ENCODE assay signal across 12 cellular contexts in genomic region chr15:65805019-65805738, GRCh38. TPM values are rescaled to one million over a fixed set of nuclear protein-coding genes. Genes with fewer than 3 reads are reported as not detected.
DNase-seq lines count a peak whose midpoint lies in the region; ATAC-seq lines count a peak whose summit lies in the region.
"Had no signal": no experiment of that assay in that cellular context is flagged by ENCODE, and none has a peak within 500 bp of the region (broad histone marks: within the 10 kb centered on the region; RNA-seq: fewer than 3 reads in every experiment).

No MANE protein-coding gene starts in this region.

- no peaks in the 10 kb centered on the region for H3K27me3 ChIP-seq in CD4-positive, alpha-beta memory T cell (ENCODE audit: insufficient read depth, low read length)
- no peaks in the 10 kb centered on the region for H3K27me3 ChIP-seq in naive thymus-derived CD4-positive, alpha-beta T cell (ENCODE audit: control insufficient read depth in 2 of 2, insufficient read depth in 2 of 2, low read length in 2 of 2)

- peaks cover 41% of the 10 kb centered on the region for H3K4me1 ChIP-seq in CD4-positive, alpha-beta memory T cell (ENCODE audit: insufficient read depth, low read length)
- peaks cover 20 to 27% of the 10 kb centered on the region in 2 donors for H3K4me1 ChIP-seq in naive thymus-derived CD4-positive, alpha-beta T cell (ENCODE audit: control insufficient read depth in 2 of 2, insufficient read depth in 2 of 2, low read length in 2 of 2)

- intact Hi-C loops in CD4-positive, alpha-beta memory T cell (cut with micrococcal nuclease), result no loop called here
- intact Hi-C loops in naive thymus-derived CD4-positive, alpha-beta T cell (cut with micrococcal nuclease), result no loop called here

- POLR2A ChIA-PET in CD4-positive, alpha-beta memory T cell (lab: Charles Lee; ENCODE audit: partially characterized antibody), result interaction anchor here (0.6 to 10.1 kb wide), 4 partner anchors 12 to 64 kb away, joined by 3 to 107 read pairs (median 23); partner anchors contain the start of genes DENND4A and RAB11A
- POLR2A ChIA-PET in naive thymus-derived CD4-positive, alpha-beta T cell (lab: Charles Lee), result interaction anchor here (0.7 to 5.9 kb wide), 5 partner anchors 13 to 60 kb away, joined by 3 to 47 read pairs (median 34); partner anchors contain the start of gene DENND4A

- H3K4me3 Mint-ChIP-seq in CD4-positive, alpha-beta memory T cell, result peak overlapping the region in 2 of 8 donors; percentile 57 to 96
- no peak overlapping the region for H3K4me3 Mint-ChIP-seq in activated naive CD8-positive, alpha-beta T cell
- no peak overlapping the region for H3K4me3 Mint-ChIP-seq in naive thymus-derived CD4-positive, alpha-beta T cell

- peak overlapping the region in 6 of 7 donors; percentile 11 to 91 (median 74) for H3K27ac Mint-ChIP-seq in CD4-positive, alpha-beta memory T cell
- H3K27ac Mint-ChIP-seq in activated naive CD8-positive, alpha-beta T cell, result peak overlapping the region; percentile 75
- H3K27ac Mint-ChIP-seq in naive thymus-derived CD4-positive, alpha-beta T cell, result peak overlapping the region in 7 of 9 donors; percentile 19 to 98 (median 75)

- H3K4me1 Mint-ChIP-seq in CD4-positive, alpha-beta memory T cell, result peaks cover 14 to 32% (median 26%) of the 10 kb centered on the region in 4 donors
- H3K4me1 Mint-ChIP-seq in activated naive CD8-positive, alpha-beta T cell (ENCODE audit: low read depth), result peaks cover 32% of the 10 kb centered on the region
- H3K4me1 Mint-ChIP-seq in naive thymus-derived CD4-positive, alpha-beta T cell, result peaks cover 4 to 44% (median 37%) of the 10 kb centered on the region in 7 donors

- ATAC-seq in naive thymus-derived CD4-positive, alpha-beta T cell, result peak; percentile 14
- ATAC-seq in GM21737 (IDR thresholded peaks at IDR 0.05; ENCODE audit: unreplicated experiment), result no peak

- no peaks in the 10 kb centered on the region for H3K9me3 ChIP-seq in CD4-positive, alpha-beta memory T cell (ENCODE audit: control insufficient read depth in 1 of 2, low read length in 2 of 2)
- H3K9me3 ChIP-seq in naive thymus-derived CD4-positive, alpha-beta T cell (ENCODE audit: control insufficient read depth in 2 of 3, low read length in 3 of 3), result no peaks in the 10 kb centered on the region
- H3K9me3 ChIP-seq: left ventricle myocardium inferior had no signal

- H3K36me3 Mint-ChIP-seq in CD4-positive, alpha-beta memory T cell, result peaks cover 0 to 2% of the 10 kb centered on the region in 2 donors
- H3K36me3 Mint-ChIP-seq in activated naive CD8-positive, alpha-beta T cell, result peaks cover 2% of the 10 kb centered on the region
- peaks cover 0 to 9% (median 0%) of the 10 kb centered on the region in 5 donors for H3K36me3 Mint-ChIP-seq in naive thymus-derived CD4-positive, alpha-beta T cell

- H3K27ac ChIP-seq in CD4-positive, alpha-beta memory T cell (ENCODE audit: low read depth, low read length), result no peak overlapping the region
- no peak overlapping the region for H3K27ac ChIP-seq in naive thymus-derived CD4-positive, alpha-beta T cell (ENCODE audit: low read depth, low read length)
- H3K27ac ChIP-seq: left ventricle myocardium inferior had no signal

- H3K27me3 Mint-ChIP-seq in CD4-positive, alpha-beta memory T cell, result no peaks in the 10 kb centered on the region
- H3K27me3 Mint-ChIP-seq in activated naive CD8-positive, alpha-beta T cell, result no peaks in the 10 kb centered on the region
- H3K27me3 Mint-ChIP-seq in naive thymus-derived CD4-positive, alpha-beta T cell, result no peaks in the 10 kb centered on the region

- H3K36me3 ChIP-seq in CD4-positive, alpha-beta memory T cell (ENCODE audit: insufficient read depth, low read length), result no peaks in the 10 kb centered on the region
- H3K36me3 ChIP-seq in naive thymus-derived CD4-positive, alpha-beta T cell (ENCODE audit: control insufficient read depth in 2 of 3, insufficient read depth in 3 of 3, low read length in 3 of 3), result no peaks in the 10 kb centered on the region
- H3K36me3 ChIP-seq: left ventricle myocardium inferior had no signal

- DNase-seq in CD4-positive, alpha-beta memory T cell, result no peak
- DNase-seq in HUDEP-2 (lab: John Stamatoyannopoulos, UW; ENCODE audit: unreplicated experiment in 76 of 76) (peak in 61 of 76 experiments; percentile 10 to 93 (median 65)), NCI-H526 (lab: John Stamatoyannopoulos, UW) (no peak), DMS153 (lab: John Stamatoyannopoulos, UW) (no peak), NCI-H1436 (lab: John Stamatoyannopoulos, UW) (no peak)
- no peak for DNase-seq in naive thymus-derived CD4-positive, alpha-beta T cell
- DNase-seq: COR-L47, left ventricle myocardium inferior, NCI-H69, SW 1271 had no signal

- peaks cover 0 to 2% (median 0%) of the 10 kb centered on the region in 8 donors for H3K9me3 Mint-ChIP-seq in CD4-positive, alpha-beta memory T cell
- no peaks in the 10 kb centered on the region for H3K9me3 Mint-ChIP-seq in activated naive CD8-positive, alpha-beta T cell (ENCODE audit: low read depth)
- H3K9me3 Mint-ChIP-seq in naive thymus-derived CD4-positive, alpha-beta T cell, result no peaks in the 10 kb centered on the region

- H3K4me3 ChIP-seq in CD4-positive, alpha-beta memory T cell (ENCODE audit: low read length in 2 of 2), result no peak overlapping the region
- H3K4me3 ChIP-seq in naive thymus-derived CD4-positive, alpha-beta T cell (ENCODE audit: low read length), result peak overlapping the region; percentile 2
- H3K4me3 ChIP-seq: left ventricle myocardium inferior had no signal

- CTCF ChIA-PET in CD4-positive, alpha-beta memory T cell (lab: Charles Lee; ENCODE audit: partially characterized antibody), result interaction anchor here (0.8 to 1.7 kb wide), 4 partner anchors 9 to 24 kb away, joined by 3 to 5 read pairs (median 4); no protein-coding TSS in a partner anchor
- CTCF ChIA-PET in naive thymus-derived CD4-positive, alpha-beta T cell (lab: Charles Lee), result no interaction called here

RNA-seq across cellular contexts. Expression of gene DENND4A, which starts 13.1 kb away (rescaled TPM):
- 10 to 100 TPM; 63.1 to 69.4 TPM for total RNA-seq in CD4-positive, alpha-beta memory T cell
- 10 to 100 TPM in 1 of 2 donors, 1 to 10 TPM in 1; 8.4 to 21.3 TPM for polyA plus RNA-seq in CD4-positive, alpha-beta memory T cell
- total RNA-seq in naive thymus-derived CD4-positive, alpha-beta T cell, result 10 to 100 TPM; 40.0 to 67.9 (median 64.6) TPM
- 10 to 100 TPM; 14.1 to 14.9 TPM for polyA plus RNA-seq in naive thymus-derived CD4-positive, alpha-beta T cell

Comparison
In these comparisons a context has a peak if more than half of its experiments do, and no peak if none do; other contexts are left out.
1. DNase-seq: peak in HUDEP-2 (61 of 76); none in CD4-positive, alpha-beta memory T cell (0 of 5), naive thymus-derived CD4-positive, alpha-beta T cell (0 of 9), NCI-H526 (0 of 2), DMS153 (single experiment) and NCI-H1436 (single experiment).
2. Peak in every context shown above with its lines, with median percentiles within 50 percentile points of each other: H3K27ac Mint-ChIP-seq.